15 cellular contexts compared by ENCODE assay signal in genomic region chr9:83656952-83657351, GRCh38.
"Had no signal": no experiment of that assay in that cellular context is flagged by ENCODE, and none has a peak within 500 bp of the region (broad histone marks: within the 10 kb centered on the region; RNA-seq: fewer than 3 reads in every experiment).

No MANE protein-coding gene starts in this region.

- H3K27ac Mint-ChIP-seq: activated naive CD4-positive, alpha-beta T cell treated with anti-CD3 and anti-CD28 coated beads, Interleukin-2, amount 50 U/mL, for 24 hours; memory B cell; natural killer cell treated with Interleukin-12 subunit alpha and Interleukin-12 subunit beta and Interleukin-15 and Interleukin-18, amount 100 ng/mL, for 72 hours had no signal

- ATAC-seq: gastrocnemius medialis, left lung, right lobe of liver had no signal

- H3K4me3 Mint-ChIP-seq: activated naive CD4-positive, alpha-beta T cell treated with anti-CD3 and anti-CD28 coated beads, Interleukin-2, amount 50 U/mL, for 24 hours; memory B cell; natural killer cell treated with Interleukin-12 subunit alpha and Interleukin-12 subunit beta and Interleukin-15 and Interleukin-18, amount 100 ng/mL, for 72 hours had no signal

- H3K9me3 Mint-ChIP-seq: activated naive CD4-positive, alpha-beta T cell treated with anti-CD3 and anti-CD28 coated beads, Interleukin-2, amount 50 U/mL, for 24 hours; memory B cell; natural killer cell treated with Interleukin-12 subunit alpha and Interleukin-12 subunit beta and Interleukin-15 and Interleukin-18, amount 100 ng/mL, for 72 hours had no signal

- FAIRE-seq: keratinocyte, TTC549 had no signal

- DNase-seq: activated CD4-positive, CD25-positive, alpha-beta regulatory T cell; central memory CD4-positive, alpha-beta T cell; effector CD4-positive, alpha-beta T cell; gastrocnemius medialis; heart right ventricle; left lung; nucleus accumbens; right lobe of liver; stimulated activated naive CD4-positive, alpha-beta T cell treated with Interleukin-2 at 50 U/mL for 16 hours; upper lobe of left lung had no signal

- H3K4me1 Mint-ChIP-seq: memory B cell had no signal

- H3K27me3 Mint-ChIP-seq: activated naive CD4-positive, alpha-beta T cell treated with anti-CD3 and anti-CD28 coated beads, Interleukin-2, amount 50 U/mL, for 24 hours; memory B cell; natural killer cell treated with Interleukin-12 subunit alpha and Interleukin-12 subunit beta and Interleukin-15 and Interleukin-18, amount 100 ng/mL, for 72 hours had no signal
